In the genomic region with DNA sequence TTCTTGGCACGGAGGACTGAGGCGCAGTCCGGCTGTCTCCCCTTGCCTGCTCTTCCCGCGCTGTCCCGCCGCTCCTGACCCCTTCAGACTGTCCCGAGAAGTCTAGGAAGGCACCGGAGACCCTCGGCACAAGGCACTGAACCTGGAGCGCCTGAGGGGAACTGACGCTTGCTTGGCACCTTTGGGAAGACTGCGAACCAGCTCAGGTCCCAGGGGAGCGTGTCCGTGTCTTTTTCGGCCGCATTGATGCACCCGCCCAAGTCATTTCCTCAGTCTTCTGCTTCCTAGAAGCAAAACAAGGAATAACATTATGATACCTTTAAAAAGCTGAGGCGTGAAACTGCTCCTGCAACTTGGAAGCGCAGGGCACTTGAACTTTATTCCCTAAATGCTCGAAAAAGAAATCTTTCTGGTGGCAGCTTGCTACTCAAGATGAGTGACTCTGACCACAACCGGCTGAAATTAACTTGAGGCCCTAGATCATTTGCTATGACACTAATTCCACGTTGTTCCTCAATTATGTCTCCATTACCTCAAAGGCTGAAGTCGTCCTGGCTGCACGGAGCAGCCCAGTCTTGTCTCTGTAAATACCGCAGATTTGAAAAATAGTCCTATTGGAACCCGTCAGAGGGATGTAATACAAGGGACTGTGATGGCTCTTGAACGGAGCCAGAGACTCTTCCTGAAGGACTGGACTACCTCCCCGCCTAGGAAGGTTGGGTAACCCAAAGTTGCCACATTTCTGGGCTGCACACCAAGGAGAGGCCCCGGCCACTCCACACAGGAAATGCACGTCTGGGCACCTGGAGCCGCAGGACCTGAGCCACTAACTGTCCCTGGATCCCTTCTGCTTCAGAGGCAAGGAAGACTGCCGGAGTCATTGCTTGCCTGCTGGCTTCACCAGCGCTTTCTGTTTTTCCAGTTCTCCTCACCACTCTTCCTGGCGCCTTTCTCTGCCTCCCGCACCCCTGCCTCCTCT, we compare ENCODE assay signal across 8 cellular contexts. TPM values are rescaled to one million over a fixed set of nuclear protein-coding genes. Genes with fewer than 3 reads are reported as not detected.
DNase-seq lines count a peak whose midpoint lies in the region; FAIRE-seq and TF ChIP-seq lines count a peak whose summit lies in the region.

No MANE protein-coding gene starts in this region.

- no peaks in the 10 kb centered on the region for H3K9me3 Mint-ChIP-seq in activated T-cell treated with anti-CD3 and anti-CD28 coated beads, Interleukin-2, amount 50 U/mL, for 24 hours
- H3K9me3 Mint-ChIP-seq in activated T-helper 1 cell treated with anti-CD3 and anti-CD28 coated beads, Interleukin-12 subunit alpha, Interleukin-12 subunit beta, Interleukin-2, Interleukin-4 antibody, amounts not matched to agents 30 ng/mL and 10 ng/mL and 1 ng/mL, durations not matched to agents 14 hours and 24 hours and 36 hours = no peaks in the 10 kb centered on the region
- H3K9me3 Mint-ChIP-seq in immature natural killer cell = no peaks in the 10 kb centered on the region

- H3K9me3 ChIP-seq in tibial artery = no peaks in the 10 kb centered on the region

- no peaks in the 10 kb centered on the region for H3K36me3 ChIP-seq in tibial artery

- H3K36me3 Mint-ChIP-seq in activated T-cell treated with anti-CD3 and anti-CD28 coated beads, Interleukin-2, amount 50 U/mL, for 24 hours (ENCODE audit: low read depth) = peaks cover 8% of the 10 kb centered on the region
- H3K36me3 Mint-ChIP-seq in activated T-helper 1 cell treated with anti-CD3 and anti-CD28 coated beads, Interleukin-12 subunit alpha, Interleukin-12 subunit beta, Interleukin-2, Interleukin-4 antibody, amounts not matched to agents 30 ng/mL and 10 ng/mL and 1 ng/mL, durations not matched to agents 14 hours and 24 hours and 36 hours (ENCODE audit: low read depth) = peaks cover 3% of the 10 kb centered on the region
- no peaks in the 10 kb centered on the region for H3K36me3 Mint-ChIP-seq in immature natural killer cell

- intact Hi-C loops in activated T-helper 1 cell treated with anti-CD3 and anti-CD28 coated beads, Interleukin-12 subunit alpha, Interleukin-12 subunit beta, Interleukin-2, Interleukin-4 antibody, amounts not matched to agents 30 ng/mL and 10 ng/mL and 1 ng/mL, durations not matched to agents 14 hours and 24 hours and 36 hours (cut with micrococcal nuclease) = no loop called here
- intact Hi-C loops in tibial artery (cut with DNase I; ENCODE audit: low total_unique reads) = no loop called here

- H3K27ac Mint-ChIP-seq in activated T-cell treated with anti-CD3 and anti-CD28 coated beads, Interleukin-2, amount 50 U/mL, for 24 hours = no peak overlapping the region
- no peak overlapping the region for H3K27ac Mint-ChIP-seq in activated T-helper 1 cell treated with anti-CD3 and anti-CD28 coated beads, Interleukin-12 subunit alpha, Interleukin-12 subunit beta, Interleukin-2, Interleukin-4 antibody, amounts not matched to agents 30 ng/mL and 10 ng/mL and 1 ng/mL, durations not matched to agents 14 hours and 24 hours and 36 hours
- H3K27ac Mint-ChIP-seq in immature natural killer cell = no peak overlapping the region

- TF ChIP-seq POLR2A in GM12892 (IDR thresholded peaks at IDR 0.05; ENCODE audit: low read depth, low read length) = no peak

- H3K4me1 ChIP-seq in tibial artery = peaks cover 0 to 24% (median 24%) of the 10 kb centered on the region in 4 donors

- no peak for DNase-seq in activated T-cell treated with anti-CD3 and anti-CD28 coated beads, Interleukin-2, amount 50 U/mL, for 24 hours
- DNase-seq in activated T-cell treated with anti-CD3 and anti-CD28 coated beads, Interleukin-2, amount 50 U/mL, for 48 hours = no peak
- no peak for DNase-seq in activated T-helper 1 cell treated with anti-CD3 and anti-CD28 coated beads, Interleukin-12 subunit alpha, Interleukin-12 subunit beta, Interleukin-2, Interleukin-4 antibody, amounts not matched to agents 30 ng/mL and 10 ng/mL and 1 ng/mL, durations not matched to agents 14 hours and 24 hours and 36 hours (ENCODE audit: low spot score)
- DNase-seq in immature natural killer cell (no peak), tibial artery (no peak), NCI-H345 treated with DMSO at 0.1 percent for 48 hours (lab: John Stamatoyannopoulos, UW; ENCODE audit: unreplicated experiment) (no peak), GM12892 (ENCODE audit: insufficient read length) (no peak), NCI-H1092 (lab: John Stamatoyannopoulos, UW) (no peak)

- H3K27ac ChIP-seq in tibial artery = no peak overlapping the region

- TF ChIP-seq CTCF in tibial artery (IDR thresholded peaks at IDR 0.05) = no peak

- peaks cover 31% of the 10 kb centered on the region for H3K4me1 Mint-ChIP-seq in activated T-cell treated with anti-CD3 and anti-CD28 coated beads, Interleukin-2, amount 50 U/mL, for 24 hours (ENCODE audit: low read depth)
- H3K4me1 Mint-ChIP-seq in activated T-helper 1 cell treated with anti-CD3 and anti-CD28 coated beads, Interleukin-12 subunit alpha, Interleukin-12 subunit beta, Interleukin-2, Interleukin-4 antibody, amounts not matched to agents 30 ng/mL and 10 ng/mL and 1 ng/mL, durations not matched to agents 14 hours and 24 hours and 36 hours (ENCODE audit: low read depth) = peaks cover 31% of the 10 kb centered on the region
- H3K4me1 Mint-ChIP-seq in immature natural killer cell = peaks cover 8 to 16% of the 10 kb centered on the region in 2 donors

- H3K27me3 ChIP-seq in tibial artery = peaks cover 0 to 53% of the 10 kb centered on the region in 2 donors

- peak overlapping the region; percentile 46 to 49 for H3K4me3 ChIP-seq in tibial artery

- peaks cover 45% of the 10 kb centered on the region for H3K27me3 Mint-ChIP-seq in activated T-cell treated with anti-CD3 and anti-CD28 coated beads, Interleukin-2, amount 50 U/mL, for 24 hours
- H3K27me3 Mint-ChIP-seq in activated T-helper 1 cell treated with anti-CD3 and anti-CD28 coated beads, Interleukin-12 subunit alpha, Interleukin-12 subunit beta, Interleukin-2, Interleukin-4 antibody, amounts not matched to agents 30 ng/mL and 10 ng/mL and 1 ng/mL, durations not matched to agents 14 hours and 24 hours and 36 hours (ENCODE audit: insufficient read depth) = peaks cover 36% of the 10 kb centered on the region
- peaks cover 3 to 24% (median 13%) of the 10 kb centered on the region in 3 donors for H3K27me3 Mint-ChIP-seq in immature natural killer cell (ENCODE audit: low read depth in 3 of 3)

- H3K4me3 Mint-ChIP-seq in activated T-cell treated with anti-CD3 and anti-CD28 coated beads, Interleukin-2, amount 50 U/mL, for 24 hours = peak overlapping the region; percentile 82
- H3K4me3 Mint-ChIP-seq in activated T-helper 1 cell treated with anti-CD3 and anti-CD28 coated beads, Interleukin-12 subunit alpha, Interleukin-12 subunit beta, Interleukin-2, Interleukin-4 antibody, amounts not matched to agents 30 ng/mL and 10 ng/mL and 1 ng/mL, durations not matched to agents 14 hours and 24 hours and 36 hours = peak overlapping the region; percentile 77
- peak overlapping the region; percentile 38 to 49 (median 43) for H3K4me3 Mint-ChIP-seq in immature natural killer cell

- FAIRE-seq in GM12892 (lab: Jason Lieb, UNC) = no peak

RNA-seq across cellular contexts. Expression of a gene that starts 0.9 kb away (rescaled TPM):
- total RNA-seq in activated T-helper 1 cell treated with anti-CD3 and anti-CD28 coated beads, Interleukin-12 subunit alpha, Interleukin-12 subunit beta, Interleukin-2, Interleukin-4 antibody, amounts not matched to agents 30 ng/mL and 10 ng/mL and 1 ng/mL, durations not matched to agents 14 hours and 24 hours and 36 hours = 45.6 and 46.3 TPM in 2 replicates
- not detected for polyA plus RNA-seq in immature natural killer cell
- 0.51 TPM for polyA plus RNA-seq in GM12892 (2012; ENCODE audit: missing spikeins)
